ENCODE assay signal across 14 cellular contexts in genomic region chr5:73295447-73295846, GRCh38.
DNase-seq lines count a peak whose midpoint lies in the region; ATAC-seq and TF ChIP-seq lines count a peak whose summit lies in the region.
"Had no signal": no experiment of that assay in that cellular context is flagged by ENCODE, and none has a peak within 500 bp of the region (broad histone marks: within the 10 kb centered on the region; RNA-seq: fewer than 3 reads in every experiment).

No MANE protein-coding gene starts in this region.

- H3K36me3 ChIP-seq in gastroesophageal sphincter, result no peaks in the 10 kb centered on the region
- H3K36me3 ChIP-seq: ovary had no signal

- peak; percentile 53 for DNase-seq in islet precursor cell
- no peak for DNase-seq in activated effector memory CD4-positive, alpha-beta T cell treated with Interleukin-2 at 50 U/mL for 16 hours
- DNase-seq: activated CD4-positive, alpha-beta T cell treated with anti-CD3 and anti-CD28 coated beads for 48 hours; activated gamma-delta T cell; GM23248; NCI-H2171 treated with DMSO at 0.1 percent for 48 hours; ovary had no signal

- 72% methylated on average over 2 of the region's 2 CpGs; no CpG with 5 or more reads in 1 of the 2 donors for WGBS in gastroesophageal sphincter (ENCODE audit: low coverage in 1 of 2), 2 donors

- peaks cover 0 to 26% (median 16%) of the 10 kb centered on the region in 3 donors for H3K4me1 ChIP-seq in gastroesophageal sphincter

- TF ChIP-seq POLR2A in gastroesophageal sphincter (IDR thresholded peaks at IDR 0.05), result no peak

- TF ChIP-seq CTCF in C4-2B (conservative IDR thresholded peaks at IDR 0.05) (peak; percentile 37), LNCAP (IDR thresholded peaks at IDR 0.05) (peak; percentile 22; the same call in 1 of the 2 replicates), gastroesophageal sphincter (IDR thresholded peaks at IDR 0.05) (peak in 1 of 4 experiments; percentile 27)

- H3K27me3 ChIP-seq in gastroesophageal sphincter, result peaks cover 88% of the 10 kb centered on the region
- H3K27me3 ChIP-seq: ovary had no signal

- TF ChIP-seq EP300 in gastroesophageal sphincter (IDR thresholded peaks at IDR 0.05), result no peak

- H3K4me3 ChIP-seq in gastroesophageal sphincter, result no peak overlapping the region
- H3K4me3 ChIP-seq: GM23248, ovary had no signal

- ATAC-seq in SK-N-SH treated with all-trans-retinoic acid at 6 μM for 48 hours, result peak; percentile 54
- no peak for ATAC-seq in GM21723 (IDR thresholded peaks at IDR 0.05; ENCODE audit: unreplicated experiment)
- ATAC-seq in gastroesophageal sphincter, result no peak
- no peak for ATAC-seq in HG03175 (IDR thresholded peaks at IDR 0.05; ENCODE audit: unreplicated experiment)
- ATAC-seq: stimulated activated effector memory CD8-positive, alpha-beta T cell treated with anti-CD3 and anti-CD28 coated beads, Interleukin-12 subunit alpha, Interleukin-12 subunit beta, amount 100 ng/mL, for 72 hours had no signal

- H3K27ac ChIP-seq in C4-2B (no peak overlapping the region), gastroesophageal sphincter (no peak overlapping the region)
- H3K27ac ChIP-seq: GM23248, ovary had no signal

- H3K9me3 ChIP-seq in gastroesophageal sphincter, result no peaks in the 10 kb centered on the region
- H3K9me3 ChIP-seq: ovary had no signal

TF ChIP-seq in SK-N-SH treated with all-trans-retinoic acid at 6 μM for 48 hours, 23 proteins besides CTCF, POLR2A, EP300 and RAD21:
- TF ChIP-seq TCF4 (CRISPR knock-in tag; IDR thresholded peaks at IDR 0.05; ENCODE audit: borderline replicate concordance) (no peak), PPARA (CRISPR knock-in tag; IDR thresholded peaks at IDR 0.05; ENCODE audit: borderline replicate concordance) (no peak), BACH2 (CRISPR knock-in tag; IDR thresholded peaks at IDR 0.05; ENCODE audit: borderline replicate concordance) (no peak), ZNF565 (CRISPR knock-in tag; conservative IDR thresholded peaks at IDR 0.05; ENCODE audit: low read depth) (no peak), TOX (CRISPR knock-in tag; IDR thresholded peaks at IDR 0.05; ENCODE audit: borderline replicate concordance) (no peak), CREB5 (CRISPR knock-in tag; IDR thresholded peaks at IDR 0.05; ENCODE audit: low read depth) (no peak), POU6F1 (CRISPR knock-in tag; IDR thresholded peaks at IDR 0.05; ENCODE audit: borderline replicate concordance, low read depth) (no peak)
